In genomic region chr16:67177743-67178699, GRCh38 we compare ENCODE assay signal across 8 cellular contexts. TPM values are rescaled to one million over a fixed set of nuclear protein-coding genes. Genes with fewer than 3 reads are reported as not detected.
DNase-seq lines count a peak whose midpoint lies in the region; ATAC-seq and TF ChIP-seq lines count a peak whose summit lies in the region.

No MANE protein-coding gene starts in this region.

- H3K4me3 Mint-ChIP-seq in activated T-cell treated with anti-CD3 and anti-CD28 coated beads, Interleukin-2, amount 50 U/mL, for 72 hours, result peak overlapping the region; percentile 65 to 67
- peak overlapping the region; percentile 44 for H3K4me3 Mint-ChIP-seq in natural killer cell treated with Interleukin-12 subunit alpha and Interleukin-12 subunit beta and Interleukin-15 and Interleukin-18, amount 100 ng/mL, for 72 hours

- peaks cover 25% of the 10 kb centered on the region for H3K4me1 Mint-ChIP-seq in activated T-cell treated with anti-CD3 and anti-CD28 coated beads, Interleukin-2, amount 50 U/mL, for 72 hours (ENCODE audit: low read depth)
- peaks cover 25 to 30% of the 10 kb centered on the region in 2 donors for H3K4me1 Mint-ChIP-seq in natural killer cell treated with Interleukin-12 subunit alpha and Interleukin-12 subunit beta and Interleukin-15 and Interleukin-18, amount 100 ng/mL, for 72 hours (ENCODE audit: low read depth in 2 of 2)

- peak overlapping the region; percentile 74 to 90 (median 84) for H3K27ac ChIP-seq in esophagus squamous epithelium

- H3K4me3 ChIP-seq in esophagus squamous epithelium, result peak overlapping the region; percentile 38 to 70 (median 50)

- peak overlapping the region; percentile 50 for H3K9ac ChIP-seq in ES-I3 (ENCODE audit: low read depth, low read length)

- no peaks in the 10 kb centered on the region for H3K36me3 Mint-ChIP-seq in activated T-cell treated with anti-CD3 and anti-CD28 coated beads, Interleukin-2, amount 50 U/mL, for 72 hours (ENCODE audit: insufficient read depth in 2 of 2)
- no peaks in the 10 kb centered on the region for H3K36me3 Mint-ChIP-seq in natural killer cell treated with Interleukin-12 subunit alpha and Interleukin-12 subunit beta and Interleukin-15 and Interleukin-18, amount 100 ng/mL, for 72 hours

- H3K27ac Mint-ChIP-seq in activated T-cell treated with anti-CD3 and anti-CD28 coated beads, Interleukin-2, amount 50 U/mL, for 72 hours, result no peak overlapping the region
- no peak overlapping the region for H3K27ac Mint-ChIP-seq in natural killer cell treated with Interleukin-12 subunit alpha and Interleukin-12 subunit beta and Interleukin-15 and Interleukin-18, amount 100 ng/mL, for 72 hours

- H3K9me3 Mint-ChIP-seq in activated T-cell treated with anti-CD3 and anti-CD28 coated beads, Interleukin-2, amount 50 U/mL, for 72 hours, result no peaks in the 10 kb centered on the region
- no peaks in the 10 kb centered on the region for H3K9me3 Mint-ChIP-seq in natural killer cell treated with Interleukin-12 subunit alpha and Interleukin-12 subunit beta and Interleukin-15 and Interleukin-18, amount 100 ng/mL, for 72 hours

- intact Hi-C loops in esophagus squamous epithelium (cut with DNase I), result no loop called here

- DNase-seq in NCI-H2107 (lab: John Stamatoyannopoulos, UW), result peak; percentile 89
- DNase-seq in activated T-cell treated with anti-CD3 and anti-CD28 coated beads, Interleukin-2, amount 50 U/mL, for 72 hours, result peak; percentile 50 to 54
- no peak for DNase-seq in esophagus squamous epithelium (lab: John Stamatoyannopoulos, UW)
- DNase-seq in natural killer cell treated with Interleukin-12 subunit alpha and Interleukin-12 subunit beta and Interleukin-15 and Interleukin-18, amount 100 ng/mL, for 72 hours (ENCODE audit: low spot score), result no peak
- DNase-seq in DMS114 treated with DMSO at 0.1 percent for 48 hours (lab: John Stamatoyannopoulos, UW; ENCODE audit: unreplicated experiment), result no peak

- TF ChIP-seq CTCF in esophagus squamous epithelium (IDR thresholded peaks at IDR 0.05), result peak in 2 of 6 experiments; percentile 20 to 28

- H3K36me3 ChIP-seq in ES-I3 (ENCODE audit: insufficient read depth, low read length), result no peaks in the 10 kb centered on the region
- peaks cover 0 to 12% (median 0%) of the 10 kb centered on the region in 3 donors for H3K36me3 ChIP-seq in esophagus squamous epithelium

- peak; percentile 50 to 53 for ATAC-seq in activated T-cell treated with anti-CD3 and anti-CD28 coated beads, Interleukin-2, amount 50 U/mL, for 72 hours (replicated peaks in 1 of 2)
- ATAC-seq in natural killer cell treated with Interleukin-12 subunit alpha and Interleukin-12 subunit beta and Interleukin-15 and Interleukin-18, amount 100 ng/mL, for 72 hours, result peak; percentile 39 to 43
- no peak for ATAC-seq in HG02938 (IDR thresholded peaks at IDR 0.05; ENCODE audit: unreplicated experiment)
- no peak for ATAC-seq in GM21360 (IDR thresholded peaks at IDR 0.05; ENCODE audit: unreplicated experiment)

- H3K4me1 ChIP-seq in ES-I3 (ENCODE audit: insufficient read depth, low read length) (peaks cover 7% of the 10 kb centered on the region; the same call in 1 of the 2 replicates), esophagus squamous epithelium (peaks cover 48 to 100% (median 65%) of the 10 kb centered on the region in 3 donors)

- H3K27me3 Mint-ChIP-seq in activated T-cell treated with anti-CD3 and anti-CD28 coated beads, Interleukin-2, amount 50 U/mL, for 72 hours (ENCODE audit: low read depth), result peaks cover 47% of the 10 kb centered on the region
- peaks cover 7 to 14% of the 10 kb centered on the region in 2 donors for H3K27me3 Mint-ChIP-seq in natural killer cell treated with Interleukin-12 subunit alpha and Interleukin-12 subunit beta and Interleukin-15 and Interleukin-18, amount 100 ng/mL, for 72 hours

- WGBS in esophagus squamous epithelium, 2 donors, result 4 to 9% methylated on average over 3 to 11 of the region's 73 CpGs

- no peaks in the 10 kb centered on the region for H3K27me3 ChIP-seq in esophagus squamous epithelium

- peak in 2 of 4 donors; percentile 26 to 56 for TF ChIP-seq POLR2A in esophagus squamous epithelium (IDR thresholded peaks at IDR 0.05)

- H3K9me3 ChIP-seq in ES-I3 (ENCODE audit: control insufficient read depth, insufficient read depth, low read length) (no peaks in the 10 kb centered on the region), esophagus squamous epithelium (no peaks in the 10 kb centered on the region)

RNA-seq across cellular contexts. Expression of gene MATCAP1, which starts 5.7 kb away (rescaled TPM):
- total RNA-seq in activated T-cell treated with anti-CD3 and anti-CD28 coated beads, Interleukin-2, amount 50 U/mL, for 72 hours, result 10 to 100 TPM; 31.9 to 34.3 TPM
- total RNA-seq in esophagus squamous epithelium, result 10 to 100 TPM in 3 of 4 donors, 1 to 10 TPM in 1; 8.8 to 18.8 (median 13.4) TPM
- 10 to 100 TPM; 33.2 to 33.8 TPM for total RNA-seq in natural killer cell treated with Interleukin-12 subunit alpha and Interleukin-12 subunit beta and Interleukin-15 and Interleukin-18, amount 100 ng/mL, for 72 hours

RNA-seq across cellular contexts. Expression of gene NOL3, which starts 7.7 kb away (rescaled TPM):
- 10 to 100 TPM; 21.6 to 30.6 TPM for total RNA-seq in activated T-cell treated with anti-CD3 and anti-CD28 coated beads, Interleukin-2, amount 50 U/mL, for 72 hours
- total RNA-seq in esophagus squamous epithelium, result 10 to 100 TPM; 25.1 to 56.1 (median 36.7) TPM
- 10 to 100 TPM; 10.5 to 20.1 TPM for total RNA-seq in natural killer cell treated with Interleukin-12 subunit alpha and Interleukin-12 subunit beta and Interleukin-15 and Interleukin-18, amount 100 ng/mL, for 72 hours

RNA-seq across cellular contexts. Expression of gene EXOC3L1, which starts 11.9 kb away (rescaled TPM):
- not detected for total RNA-seq in activated T-cell treated with anti-CD3 and anti-CD28 coated beads, Interleukin-2, amount 50 U/mL, for 72 hours
- total RNA-seq in esophagus squamous epithelium, result 1 to 10 TPM; 1.1 to 2.3 (median 1.4) TPM
- under 1 TPM in 1 of 2 donors, not detected in 1; 0.38 TPM for total RNA-seq in natural killer cell treated with Interleukin-12 subunit alpha and Interleukin-12 subunit beta and Interleukin-15 and Interleukin-18, amount 100 ng/mL, for 72 hours

RNA-seq across cellular contexts. Expression of gene HSF4, which starts 13.5 kb away (rescaled TPM):
- total RNA-seq in activated T-cell treated with anti-CD3 and anti-CD28 coated beads, Interleukin-2, amount 50 U/mL, for 72 hours, result 10 to 100 TPM; 63.4 to 87.7 TPM
- 10 to 100 TPM in 3 of 4 donors, 1 to 10 TPM in 1; 3.7 to 59.5 (median 19.6) TPM for total RNA-seq in esophagus squamous epithelium
- total RNA-seq in natural killer cell treated with Interleukin-12 subunit alpha and Interleukin-12 subunit beta and Interleukin-15 and Interleukin-18, amount 100 ng/mL, for 72 hours, result 10 to 100 TPM; 17.2 to 19.4 TPM

RNA-seq across cellular contexts. Expression of gene E2F4, which starts 13.9 kb away (rescaled TPM):
- 10 to 100 TPM; 82.8 to 91.7 TPM for total RNA-seq in activated T-cell treated with anti-CD3 and anti-CD28 coated beads, Interleukin-2, amount 50 U/mL, for 72 hours
- 10 to 100 TPM; 66.1 to 96.9 (median 81.9) TPM for total RNA-seq in esophagus squamous epithelium
- total RNA-seq in natural killer cell treated with Interleukin-12 subunit alpha and Interleukin-12 subunit beta and Interleukin-15 and Interleukin-18, amount 100 ng/mL, for 72 hours, result 100 to 1,000 TPM; 110 to 188 TPM

Comparison
In these comparisons a context has a peak if more than half of its experiments do, and no peak if none do; other contexts are left out.
1. DNase-seq: peak in NCI-H2107 (single experiment) and activated T-cell treated with anti-CD3 and anti-CD28 coated beads, Interleukin-2, amount 50 U/mL, for 72 hours (2 of 2); none in esophagus squamous epithelium (single experiment), natural killer cell treated with Interleukin-12 subunit alpha and Interleukin-12 subunit beta and Interleukin-15 and Interleukin-18, amount 100 ng/mL, for 72 hours (single experiment) and DMS114 treated with DMSO at 0.1 percent for 48 hours (single experiment).
2. ATAC-seq: peak in activated T-cell treated with anti-CD3 and anti-CD28 coated beads, Interleukin-2, amount 50 U/mL, for 72 hours (2 of 2) and natural killer cell treated with Interleukin-12 subunit alpha and Interleukin-12 subunit beta and Interleukin-15 and Interleukin-18, amount 100 ng/mL, for 72 hours (2 of 2); none in HG02938 (single experiment) and GM21360 (single experiment).